8 cellular contexts compared by ENCODE assay signal in genomic region chr1:150576367-150576711, GRCh38. TPM values are rescaled to one million over a fixed set of nuclear protein-coding genes. Genes with fewer than 3 reads are reported as not detected.
A peak's percentile ranks its signal among the peaks of the same experiment; 100 is the strongest.
DNase-seq lines count a peak whose midpoint lies in the region; ATAC-seq and TF ChIP-seq lines count a peak whose summit lies in the region.

No MANE protein-coding gene starts in this region.

- H3K4me3 ChIP-seq in GM23248, result peak overlapping the region; percentile 98
- peak overlapping the region; percentile 75 to 88 for H3K4me3 ChIP-seq in foreskin fibroblast (ENCODE audit: low read depth in 1 of 2, low read length in 2 of 2)
- H3K4me3 ChIP-seq in skeletal muscle cell (ENCODE audit: low read depth, low read length), result peak overlapping the region; percentile 66

- DNase-seq in GM23248, result no peak
- DNase-seq in T-helper 17 cell, result no peak
- no peak for DNase-seq in foreskin fibroblast
- no peak for DNase-seq in skeletal muscle cell (ENCODE audit: low read depth)
- DNase-seq in RPMI8226, result no peak
- no peak for DNase-seq in amygdala (lab: John Stamatoyannopoulos, UW)
- DNase-seq in GF-D8 (lab: John Stamatoyannopoulos, UW), result no peak
- DNase-seq in hippocampal formation (lab: John Stamatoyannopoulos, UW), result no peak

- peaks cover 94% of the 10 kb centered on the region for H3K79me2 ChIP-seq in GM23248 (ENCODE audit: insufficient read depth)

- peaks cover 46% of the 10 kb centered on the region for H3K4me1 ChIP-seq in GM23248 (ENCODE audit: insufficient read depth)

- H3K9me3 ChIP-seq in GM23248 (ENCODE audit: low read depth) (no peaks in the 10 kb centered on the region), T-helper 17 cell (ENCODE audit: control insufficient read depth, low read length, poor library complexity, severe bottlenecking) (peaks cover 9% of the 10 kb centered on the region)

- no peaks in the 10 kb centered on the region for H3K27me3 Mint-ChIP-seq in T-helper 17 cell

- 0 to 3% methylated on average over 4 of the region's 4 CpGs for WGBS in GM23248 (ENCODE audit: low coverage in 1 of 2, low lambda C conversion rate in 2 of 2, missing lambda C conversion rate in 2 of 2), 2 experiments

- in situ Hi-C loops in GM23248 (cut with MboI), result no loop called here

- peaks cover 23% of the 10 kb centered on the region for H3K36me3 Mint-ChIP-seq in T-helper 17 cell (ENCODE audit: low read depth)

- H3K9ac ChIP-seq in GM23248, result peak overlapping the region; percentile 99

- TF ChIP-seq CTCF in foreskin fibroblast (IDR thresholded peaks at IDR 0.05; ENCODE audit: low read depth, low read length), result no peak

- H2AFZ ChIP-seq in GM23248, result no peak overlapping the region

- H3K27ac Mint-ChIP-seq in T-helper 17 cell, result peak overlapping the region; percentile 99

- H3K27me3 ChIP-seq in GM23248 (replicated peaks; ENCODE audit: insufficient read depth), result no peaks in the 10 kb centered on the region

- peaks cover 32% of the 10 kb centered on the region; the same call in 1 of the 2 replicates for H4K20me1 ChIP-seq in GM23248 (ENCODE audit: insufficient read depth)

- H3K4me2 ChIP-seq in GM23248 (ENCODE audit: unreplicated experiment), result peak overlapping the region; percentile 98

- peaks cover 82% of the 10 kb centered on the region for H3F3A ChIP-seq in GM23248 (ENCODE audit: insufficient read depth)

- peaks cover 40% of the 10 kb centered on the region for H3K4me1 Mint-ChIP-seq in T-helper 17 cell

- H3K36me3 ChIP-seq in GM23248 (ENCODE audit: low read depth), result peaks cover 69% of the 10 kb centered on the region

- no peaks in the 10 kb centered on the region for H3K9me2 ChIP-seq in GM23248 (ENCODE audit: insufficient read depth)

- ATAC-seq in T-helper 17 cell, result no peak

- peak overlapping the region; percentile 94 for H3K4me3 Mint-ChIP-seq in T-helper 17 cell

- H3K27ac ChIP-seq in GM23248, result peak overlapping the region; percentile 100

RNA-seq across cellular contexts. Expression of gene MCL1, which starts 3.1 kb away (rescaled TPM):
- 307 and 310 TPM in 2 replicates for total RNA-seq in GM23248 (2014; rRNA removed; shearing (Covaris generic))
- polyA plus RNA-seq in GM23248 (2016; fragmentation: Nextera tagmentation; extraction: Ambion mirVana), result 79.0 and 84.7 TPM in 2 replicates
- 1,000 to 10,000 TPM in 1 of 2 donors, 100 to 1,000 TPM in 1; 776 to 1,091 TPM for total RNA-seq in T-helper 17 cell

RNA-seq across cellular contexts. Expression of gene ADAMTSL4, which starts 27.1 kb away (rescaled TPM):
- total RNA-seq in GM23248 (2014; rRNA removed; shearing (Covaris generic)), result 27.6 and 27.9 TPM in 2 replicates
- 45.4 TPM in 2 replicates for polyA plus RNA-seq in GM23248 (2016; fragmentation: Nextera tagmentation; extraction: Ambion mirVana)
- total RNA-seq in T-helper 17 cell, result 1 to 10 TPM in 1 of 2 donors, under 1 TPM in 1; 0.39 to 1.6 TPM

RNA-seq across cellular contexts. Expression of gene ENSA, which starts 53.1 kb away (rescaled TPM):
- 47.4 and 54.3 TPM in 2 replicates for total RNA-seq in GM23248 (2014; rRNA removed; shearing (Covaris generic))
- polyA plus RNA-seq in GM23248 (2016; fragmentation: Nextera tagmentation; extraction: Ambion mirVana), result 44.4 and 51.1 TPM in 2 replicates
- 100 to 1,000 TPM; 152 to 173 TPM for total RNA-seq in T-helper 17 cell

Comparison
In these comparisons a context has a peak if more than half of its experiments do, and no peak if none do; other contexts are left out.
1. RNA of gene ADAMTSL4, which starts 27.1 kb away (total RNA-seq): 27.6 to 27.9 TPM in GM23248; 0.39 to 1.6 TPM in T-helper 17 cell; every median in the first group is over 10 times any median in the second.
2. Peak in every context shown above with its lines, with median percentiles within 50 percentile points of each other: H3K4me3 ChIP-seq.